ENCODE assay signal across 14 cellular contexts in the genomic region with DNA sequence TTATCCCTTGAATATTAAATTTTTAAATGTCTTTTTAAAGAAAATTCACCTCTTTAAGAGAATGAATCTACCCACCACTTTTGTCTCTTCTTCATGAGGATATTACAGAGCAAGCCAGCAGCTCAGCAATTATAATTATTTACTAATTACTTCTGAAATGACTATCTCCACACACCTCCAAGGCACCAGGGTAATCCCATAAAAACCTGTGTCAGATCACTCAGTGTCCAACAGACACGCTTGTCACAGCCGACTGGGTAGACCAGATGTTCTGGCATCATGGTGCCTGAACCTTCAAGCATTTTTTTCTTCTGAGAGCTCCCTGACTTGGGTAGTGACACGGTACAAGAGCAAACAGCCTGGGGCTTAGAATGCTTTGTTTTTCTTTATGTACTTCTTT.
"Had no signal": no experiment of that assay in that cellular context is flagged by ENCODE, and none has a peak within 500 bp of the region (broad histone marks: within the 10 kb centered on the region; RNA-seq: fewer than 3 reads in every experiment).

No MANE protein-coding gene starts in this region.

- H3K4me3 Mint-ChIP-seq: activated naive CD4-positive, alpha-beta T cell treated with anti-CD3 and anti-CD28 coated beads, Interleukin-2, amount 50 U/mL, for 24 hours; activated T-cell treated with anti-CD3 and anti-CD28 coated beads, Interleukin-2, amount 50 U/mL, for 24 hours; naive B cell; stimulated activated naive CD8-positive, alpha-beta T cell treated with anti-CD3 and anti-CD28 coated beads, Interleukin-15, Interleukin-2, amounts not matched to agents 100 ng/mL and 50 ng/mL, for 24 hours; type B pancreatic cell had no signal

- H3K27ac Mint-ChIP-seq: activated naive CD4-positive, alpha-beta T cell treated with anti-CD3 and anti-CD28 coated beads, Interleukin-2, amount 50 U/mL, for 24 hours; activated T-cell treated with anti-CD3 and anti-CD28 coated beads, Interleukin-2, amount 50 U/mL, for 24 hours; naive B cell; stimulated activated naive CD8-positive, alpha-beta T cell treated with anti-CD3 and anti-CD28 coated beads, Interleukin-15, Interleukin-2, amounts not matched to agents 100 ng/mL and 50 ng/mL, for 24 hours; type B pancreatic cell had no signal

- ATAC-seq: sciatic nerve had no signal

- H3K4me1 Mint-ChIP-seq: activated naive CD4-positive, alpha-beta T cell treated with anti-CD3 and anti-CD28 coated beads, Interleukin-2, amount 50 U/mL, for 24 hours; naive B cell had no signal

- H3K9me3 Mint-ChIP-seq: activated naive CD4-positive, alpha-beta T cell treated with anti-CD3 and anti-CD28 coated beads, Interleukin-2, amount 50 U/mL, for 24 hours; activated T-cell treated with anti-CD3 and anti-CD28 coated beads, Interleukin-2, amount 50 U/mL, for 24 hours; naive B cell; stimulated activated naive CD8-positive, alpha-beta T cell treated with anti-CD3 and anti-CD28 coated beads, Interleukin-15, Interleukin-2, amounts not matched to agents 100 ng/mL and 50 ng/mL, for 24 hours; type B pancreatic cell had no signal

- H3K36me3 Mint-ChIP-seq: activated naive CD4-positive, alpha-beta T cell treated with anti-CD3 and anti-CD28 coated beads, Interleukin-2, amount 50 U/mL, for 24 hours; naive B cell had no signal

- H3K4me3 ChIP-seq: left ventricle myocardium inferior, ovary had no signal

- DNase-seq: activated CD4-positive, alpha-beta T cell treated with anti-CD3 and anti-CD28 coated beads for 1 hour; activated CD4-positive, alpha-beta T cell treated with anti-CD3 and anti-CD28 coated beads, Interleukin-2, amount 50 U/mL, for 4 hours; activated effector memory CD4-positive, alpha-beta T cell treated with anti-CD3 and anti-CD28 coated beads, Interleukin-2, amount 50 U/mL, for 16 hours; activated T-cell treated with anti-CD3 and anti-CD28 coated beads, Interleukin-2, amount 50 U/mL, for 24 hours; caudate nucleus; foreskin fibroblast; glutamatergic neuron; left ventricle myocardium inferior; naive B cell; ovary had no signal
